22 cellular contexts compared by ENCODE assay signal in the genomic region with DNA sequence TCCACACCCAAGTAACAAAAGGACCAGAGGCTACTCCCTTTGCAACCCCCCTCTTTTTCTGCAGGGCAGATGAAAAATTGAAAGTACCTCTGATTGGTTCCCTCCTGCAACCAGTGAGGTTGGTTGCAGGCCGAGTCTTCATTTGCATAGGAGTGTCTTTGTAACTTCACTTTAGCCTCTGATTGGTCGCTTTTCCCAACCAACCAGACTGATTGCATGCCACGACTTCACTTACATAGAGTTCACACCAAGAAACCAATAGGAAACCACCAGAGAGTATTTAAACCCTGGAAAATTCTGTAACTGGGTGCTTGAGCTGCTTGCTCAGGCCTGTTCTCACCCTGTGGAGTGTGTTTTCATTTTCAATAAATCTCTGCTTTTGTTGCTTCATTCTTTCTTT.
A peak's percentile ranks its signal among the peaks of the same experiment; 100 is the strongest.
DNase-seq lines count a peak whose midpoint lies in the region; ATAC-seq, FAIRE-seq and TF ChIP-seq lines count a peak whose summit lies in the region.
"Had no signal": no experiment of that assay in that cellular context is flagged by ENCODE, and none has a peak within 500 bp of the region (broad histone marks: within the 10 kb centered on the region; RNA-seq: fewer than 3 reads in every experiment).

No MANE protein-coding gene starts in this region.

- H3K36me3 ChIP-seq in right lobe of liver (no peaks in the 10 kb centered on the region), HepG2 (replicated peaks in 1 of 2; ENCODE audit: control insufficient read depth in 1 of 2, insufficient read depth in 2 of 2, low read length in 2 of 2) (no peaks in the 10 kb centered on the region), adrenal gland (replicated peaks in 1 of 2) (no peaks in the 10 kb centered on the region)
- H3K36me3 ChIP-seq: BLaER1 had no signal

- no peaks in the 10 kb centered on the region for H3K36me3 Mint-ChIP-seq in nephron (ENCODE audit: low read depth)
- H3K36me3 Mint-ChIP-seq: CD14-positive monocyte; CD4-positive, alpha-beta memory T cell had no signal

- CTCF ChIA-PET in HepG2 (lab: Yijun Ruan, JAX; ENCODE audit: low intra/inter-chr PET ratio, low total read pairs): no interaction called here

- H3K27ac Mint-ChIP-seq in nephron: peak overlapping the region in 2 of 3 experiments; percentile 56 to 60
- H3K27ac Mint-ChIP-seq: CD14-positive monocyte; CD4-positive, alpha-beta memory T cell; HFFc6; IgD-negative memory B cell had no signal

- H3K27me3 ChIP-seq in right lobe of liver (no peaks in the 10 kb centered on the region), HepG2 (ENCODE audit: control insufficient read depth in 1 of 2, insufficient read depth in 2 of 2, low read length in 2 of 2) (no peaks in the 10 kb centered on the region), adrenal gland (no peaks in the 10 kb centered on the region)
- H3K27me3 ChIP-seq: BLaER1 had no signal

- no peak overlapping the region for H3K9ac ChIP-seq in HepG2 (ENCODE audit: insufficient read depth, low read depth, low read length)
- H3K9ac ChIP-seq: BLaER1 had no signal

- H3K4me3 ChIP-seq in right lobe of liver: no peak overlapping the region
- no peak overlapping the region for H3K4me3 ChIP-seq in HepG2 (replicated peaks in 1 of 3; ENCODE audit: insufficient read depth in 1 of 3, low read depth in 2 of 3, low read length in 3 of 3)
- H3K4me3 ChIP-seq in adrenal gland: no peak overlapping the region
- H3K4me3 ChIP-seq: BLaER1, GM23338 had no signal

- H3K4me1 Mint-ChIP-seq in nephron: peaks cover 69% of the 10 kb centered on the region
- H3K4me1 Mint-ChIP-seq: CD14-positive monocyte; CD4-positive, alpha-beta memory T cell; GM23338; IgD-negative memory B cell had no signal

- TF ChIP-seq CTCF in right lobe of liver (IDR thresholded peaks at IDR 0.05) (no peak), HepG2 (CRISPR knock-in tag; IDR thresholded peaks at IDR 0.05) (no peak), nephron (IDR thresholded peaks at IDR 0.05; ENCODE audit: unreplicated experiment in 3 of 3) (no peak), adrenal gland (IDR thresholded peaks at IDR 0.05) (no peak)

- H4K20me1 ChIP-seq in HepG2 (ENCODE audit: insufficient read depth, low read length): no peaks in the 10 kb centered on the region
- H4K20me1 ChIP-seq: BLaER1 had no signal

- no TSS peak for BruUV-seq in HepG2 (replicated peaks; lab: Mats Ljungman, UMichigan)

- no peaks in the 10 kb centered on the region for H3K79me2 ChIP-seq in HepG2 (ENCODE audit: insufficient read depth, low read length)

- POLR2A ChIA-PET in HepG2 (lab: Yijun Ruan, JAX): no interaction called here

- H3K9me3 Mint-ChIP-seq in nephron: no peaks in the 10 kb centered on the region
- H3K9me3 Mint-ChIP-seq: GM23338, HFFc6 had no signal

- H3K4me1 ChIP-seq in right lobe of liver (peaks cover 0 to 53% (median 12%) of the 10 kb centered on the region in 4 donors), HepG2 (ENCODE audit: insufficient read depth, low read length) (no peaks in the 10 kb centered on the region), adrenal gland (replicated peaks in 1 of 2) (peaks cover 0 to 4% of the 10 kb centered on the region in 2 donors)

- H3K27ac ChIP-seq in right lobe of liver (no peak overlapping the region), HepG2 (ENCODE audit: extremely low read length, insufficient read depth, low read length) (no peak overlapping the region), adrenal gland (no peak overlapping the region)
- H3K27ac ChIP-seq: BLaER1, HL-60 had no signal

- intact Hi-C loops in right lobe of liver (cut with DNase I) (no loop called here), HepG2 (cut with micrococcal nuclease; ENCODE audit: unreplicated experiment) (no loop called here), adrenal gland (cut with DNase I) (no loop called here)

- FAIRE-seq in HepG2 (lab: Jason Lieb, UNC): no peak
- FAIRE-seq: GM12892, GM18507, HTR-8/SVneo had no signal

- 67% methylated on average over 3 of the region's 3 CpGs for WGBS in right lobe of liver (ENCODE audit: insufficient coverage, low coverage, low lambda C conversion rate, missing lambda C conversion rate)
- 38% methylated on average over 3 of the region's 3 CpGs for WGBS in HepG2 (ENCODE audit: low lambda C conversion rate)
- 86 to 92% (median 88%) methylated on average over 3 of the region's 3 CpGs for WGBS in adrenal gland, 4 donors

- TF ChIP-seq POLR2A in right lobe of liver (IDR thresholded peaks at IDR 0.05) (no peak), HepG2 (IDR thresholded peaks at IDR 0.05; ENCODE audit: insufficient read depth in 1 of 2, low read depth in 2 of 2, low read length in 2 of 2) (no peak), adrenal gland (IDR thresholded peaks at IDR 0.05) (no peak)

- ATAC-seq in right lobe of liver (peak in 3 of 4 donors; percentile 12 to 61 (median 17)), HepG2 (no peak)
- ATAC-seq: GM23338, HCT116 had no signal

- H3K4me2 ChIP-seq in HepG2 (ENCODE audit: low read depth, low read length): no peak overlapping the region
- H3K4me2 ChIP-seq: BLaER1, GM23338 had no signal

- H2AFZ ChIP-seq in HepG2 (ENCODE audit: low read length): no peak overlapping the region
- H2AFZ ChIP-seq: GM23338 had no signal

- H3K27me3 Mint-ChIP-seq in nephron (ENCODE audit: low read depth): peaks cover 4% of the 10 kb centered on the region
- H3K27me3 Mint-ChIP-seq: CD4-positive, alpha-beta memory T cell; IgD-negative memory B cell had no signal

- in situ Hi-C loops in HepG2 (cut with HindIII; ENCODE audit: extremely low pct_ligation_motif_present, low pct_unique_long_range_greater_than_20kb): no loop called here

- TF ChIP-seq EP300 in HepG2 (IDR thresholded peaks at IDR 0.05; ENCODE audit: low read depth in 2 of 2, low read length in 2 of 2) (no peak), HepG2 (CRISPR knock-in tag; IDR thresholded peaks at IDR 0.05; ENCODE audit: borderline replicate concordance) (no peak)

- H3K4me3 Mint-ChIP-seq in nephron: no peak overlapping the region
- H3K4me3 Mint-ChIP-seq: CD14-positive monocyte; CD4-positive, alpha-beta memory T cell; GM23338; HFFc6 had no signal

- DNase-seq in right lobe of liver (no peak), HepG2 (ENCODE audit: low spot score) (no peak), M059J (ENCODE audit: low read depth) (peak; percentile 15), RPMI8226 (no peak), adrenal gland (no peak)
- no peak for DNase-seq in activated naive CD4-positive, alpha-beta T cell treated with anti-CD3 and anti-CD28 coated beads, Interleukin-2, amount 50 U/mL, for 16 hours
- DNase-seq: 8988T; Calu3; CD4-positive, alpha-beta memory T cell; GDM1; H7; HFFc6 had no signal

- no peak for TF ChIP-seq RAD21 in HepG2 (CRISPR knock-in tag; IDR thresholded peaks at IDR 0.05)

- H3K9me3 ChIP-seq in right lobe of liver (no peaks in the 10 kb centered on the region), HepG2 (ENCODE audit: low read length) (no peaks in the 10 kb centered on the region), adrenal gland (replicated peaks in 1 of 3) (no peaks in the 10 kb centered on the region)
- H3K9me3 ChIP-seq: BLaER1 had no signal

TF ChIP-seq in HepG2, 621 proteins besides CTCF, POLR2A, EP300 and RAD21:
- no peak for TF ChIP-seq ZNF33A (CRISPR knock-in tag; IDR thresholded peaks at IDR 0.05; ENCODE audit: borderline replicate concordance)
- TF ChIP-seq MXD4 (CRISPR knock-in tag; IDR thresholded peaks at IDR 0.05): no peak
- TF ChIP-seq ZNF678 (CRISPR knock-in tag; IDR thresholded peaks at IDR 0.05): no peak
- TF ChIP-seq BRCA1 (CRISPR knock-in tag; IDR thresholded peaks at IDR 0.05): no peak
- TF ChIP-seq CENPX (CRISPR knock-in tag; IDR thresholded peaks at IDR 0.05): no peak
- TF ChIP-seq ZMYM4 (CRISPR knock-in tag; IDR thresholded peaks at IDR 0.05): no peak
- TF ChIP-seq NCOR1 (IDR thresholded peaks at IDR 0.05; ENCODE audit: borderline replicate concordance, low read length): no peak
- no peak for TF ChIP-seq PRMT3 (CRISPR knock-in tag; IDR thresholded peaks at IDR 0.05; ENCODE audit: borderline replicate concordance, low read depth)
- TF ChIP-seq CBX1 (IDR thresholded peaks at IDR 0.05; ENCODE audit: low read depth): no peak
- TF ChIP-seq KDM3A (CRISPR knock-in tag; IDR thresholded peaks at IDR 0.05; ENCODE audit: low read depth): no peak
- TF ChIP-seq, protein P1, sequence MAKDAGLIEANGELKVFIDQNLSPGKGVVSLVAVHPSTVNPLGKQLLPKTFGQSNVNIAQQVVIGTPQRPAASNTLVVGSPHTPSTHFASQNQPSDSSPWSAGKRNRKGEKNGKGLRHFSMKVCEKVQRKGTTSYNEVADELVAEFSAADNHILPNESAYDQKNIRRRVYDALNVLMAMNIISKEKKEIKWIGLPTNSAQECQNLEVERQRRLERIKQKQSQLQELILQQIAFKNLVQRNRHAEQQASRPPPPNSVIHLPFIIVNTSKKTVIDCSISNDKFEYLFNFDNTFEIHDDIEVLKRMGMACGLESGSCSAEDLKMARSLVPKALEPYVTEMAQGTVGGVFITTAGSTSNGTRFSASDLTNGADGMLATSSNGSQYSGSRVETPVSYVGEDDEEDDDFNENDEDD (CRISPR knock-in tag; IDR thresholded peaks at IDR 0.05; ENCODE audit: borderline replicate concordance): no peak
- TF ChIP-seq, protein P2, sequence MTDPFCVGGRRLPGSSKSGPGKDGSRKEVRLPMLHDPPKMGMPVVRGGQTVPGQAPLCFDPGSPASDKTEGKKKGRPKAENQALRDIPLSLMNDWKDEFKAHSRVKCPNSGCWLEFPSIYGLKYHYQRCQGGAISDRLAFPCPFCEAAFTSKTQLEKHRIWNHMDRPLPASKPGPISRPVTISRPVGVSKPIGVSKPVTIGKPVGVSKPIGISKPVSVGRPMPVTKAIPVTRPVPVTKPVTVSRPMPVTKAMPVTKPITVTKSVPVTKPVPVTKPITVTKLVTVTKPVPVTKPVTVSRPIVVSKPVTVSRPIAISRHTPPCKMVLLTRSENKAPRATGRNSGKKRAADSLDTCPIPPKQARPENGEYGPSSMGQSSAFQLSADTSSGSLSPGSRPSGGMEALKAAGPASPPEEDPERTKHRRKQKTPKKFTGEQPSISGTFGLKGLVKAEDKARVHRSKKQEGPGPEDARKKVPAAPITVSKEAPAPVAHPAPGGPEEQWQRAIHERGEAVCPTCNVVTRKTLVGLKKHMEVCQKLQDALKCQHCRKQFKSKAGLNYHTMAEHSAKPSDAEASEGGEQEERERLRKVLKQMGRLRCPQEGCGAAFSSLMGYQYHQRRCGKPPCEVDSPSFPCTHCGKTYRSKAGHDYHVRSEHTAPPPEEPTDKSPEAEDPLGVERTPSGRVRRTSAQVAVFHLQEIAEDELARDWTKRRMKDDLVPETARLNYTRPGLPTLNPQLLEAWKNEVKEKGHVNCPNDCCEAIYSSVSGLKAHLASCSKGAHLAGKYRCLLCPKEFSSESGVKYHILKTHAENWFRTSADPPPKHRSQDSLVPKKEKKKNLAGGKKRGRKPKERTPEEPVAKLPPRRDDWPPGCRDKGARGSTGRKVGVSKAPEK (CRISPR knock-in tag; IDR thresholded peaks at IDR 0.05; ENCODE audit: borderline replicate concordance): no peak
- no peak for TF ChIP-seq ZNF7 (CRISPR knock-in tag; IDR thresholded peaks at IDR 0.05)
- TF ChIP-seq, protein P3, sequence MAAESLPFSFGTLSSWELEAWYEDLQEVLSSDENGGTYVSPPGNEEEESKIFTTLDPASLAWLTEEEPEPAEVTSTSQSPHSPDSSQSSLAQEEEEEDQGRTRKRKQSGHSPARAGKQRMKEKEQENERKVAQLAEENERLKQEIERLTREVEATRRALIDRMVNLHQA (CRISPR knock-in tag; IDR thresholded peaks at IDR 0.05): no peak
